ENCODE assay signal across 17 cellular contexts in the genomic region with DNA sequence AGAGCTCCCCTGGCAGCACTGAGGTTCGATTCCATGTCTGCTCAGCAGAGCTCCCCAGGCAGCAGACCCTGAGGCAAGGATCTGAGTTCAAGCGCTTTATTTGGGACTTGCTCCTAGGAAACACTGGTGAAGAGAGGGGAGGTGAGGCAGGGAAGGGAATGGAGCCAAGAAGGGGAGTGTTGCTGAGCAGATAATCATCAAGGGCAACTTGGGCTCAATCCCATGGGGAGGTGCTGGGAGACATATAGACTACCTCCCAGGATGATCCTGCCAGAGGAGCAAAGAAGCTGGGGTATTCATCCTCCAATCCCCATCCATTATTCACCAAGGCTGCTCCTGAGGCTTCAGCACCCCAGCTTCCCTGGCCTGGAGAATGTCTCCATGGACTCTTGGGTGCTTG. TPM values are rescaled to one million over a fixed set of nuclear protein-coding genes. Genes with fewer than 3 reads are reported as not detected.
DNase-seq lines count a peak whose midpoint lies in the region; TF ChIP-seq lines count a peak whose summit lies in the region.
"Had no signal": no experiment of that assay in that cellular context is flagged by ENCODE, and none has a peak within 500 bp of the region (broad histone marks: within the 10 kb centered on the region; RNA-seq: fewer than 3 reads in every experiment).

No MANE protein-coding gene starts in this region.

- no peak overlapping the region for H3K4me3 ChIP-seq in osteoblast (ENCODE audit: insufficient read depth, low read length)
- no peak overlapping the region for H3K4me3 ChIP-seq in effector memory CD4-positive, alpha-beta T cell (ENCODE audit: insufficient read depth, low read depth, low read length, poor library complexity, severe bottlenecking)
- H3K4me3 ChIP-seq: BLaER1 treated with 17β-estradiol and CSF1 and Interleukin-3, amounts not matched to agents 10 nM and 100 nM had no signal

- H3K27ac ChIP-seq in osteoblast (ENCODE audit: low read depth, low read length) = no peak overlapping the region
- H3K27ac ChIP-seq in effector memory CD4-positive, alpha-beta T cell (ENCODE audit: insufficient read depth, low read length, poor library complexity, severe bottlenecking) = no peak overlapping the region
- H3K27ac ChIP-seq: BLaER1 treated with 17β-estradiol and CSF1 and Interleukin-3, amounts not matched to agents 10 nM and 100 nM; C4-2B had no signal

- no peaks in the 10 kb centered on the region for H3K4me1 ChIP-seq in osteoblast (ENCODE audit: insufficient read depth, low read length)
- H3K4me1 ChIP-seq in effector memory CD4-positive, alpha-beta T cell (ENCODE audit: control insufficient read depth, insufficient read depth, low read length, poor library complexity, severe bottlenecking) = no peaks in the 10 kb centered on the region
- H3K4me1 ChIP-seq: Caco-2 had no signal

- no peaks in the 10 kb centered on the region for H4K20me1 ChIP-seq in osteoblast (ENCODE audit: insufficient read depth, low read length)

- H3K36me3 Mint-ChIP-seq in neural crest cell (ENCODE audit: low read depth) = no peaks in the 10 kb centered on the region
- H3K36me3 Mint-ChIP-seq: CD8-positive, alpha-beta T cell had no signal

- no peak overlapping the region for H3K4me2 ChIP-seq in osteoblast (ENCODE audit: insufficient read depth, low read length)
- H3K4me2 ChIP-seq: BLaER1 treated with 17β-estradiol and CSF1 and Interleukin-3, amounts not matched to agents 10 nM and 100 nM had no signal

- H3K36me3 ChIP-seq in osteoblast (ENCODE audit: insufficient read depth, low read length) = no peaks in the 10 kb centered on the region
- no peaks in the 10 kb centered on the region for H3K36me3 ChIP-seq in effector memory CD4-positive, alpha-beta T cell (ENCODE audit: control insufficient read depth, insufficient read depth, low read length)
- H3K36me3 ChIP-seq: BLaER1 treated with 17β-estradiol and CSF1 and Interleukin-3, amounts not matched to agents 10 nM and 100 nM had no signal

- no peaks in the 10 kb centered on the region for H3K27me3 ChIP-seq in osteoblast (ENCODE audit: insufficient read depth, low read length)
- no peaks in the 10 kb centered on the region for H3K27me3 ChIP-seq in effector memory CD4-positive, alpha-beta T cell (replicated peaks; ENCODE audit: control insufficient read depth, insufficient read depth, low read length, poor library complexity, severe bottlenecking)
- H3K27me3 ChIP-seq: BLaER1 treated with 17β-estradiol and CSF1 and Interleukin-3, amounts not matched to agents 10 nM and 100 nM had no signal

- H3K4me3 Mint-ChIP-seq in neural crest cell = no peak overlapping the region
- H3K4me3 Mint-ChIP-seq: B cell; CD4-positive, alpha-beta T cell; CD8-positive, alpha-beta T cell had no signal

- TF ChIP-seq CTCF in neural crest cell (conservative IDR thresholded peaks at IDR 0.05) (no peak), osteoblast (IDR thresholded peaks at IDR 0.05; ENCODE audit: extremely low read depth, low read depth, low read length) (no peak), GM13976 (IDR thresholded peaks at IDR 0.05; ENCODE audit: borderline replicate concordance, control extremely low read depth, extremely low read depth, insufficient read depth, missing control alignments) (no peak)

- H3K9me3 Mint-ChIP-seq in neural crest cell = no peaks in the 10 kb centered on the region
- H3K9me3 Mint-ChIP-seq: CD4-positive, alpha-beta T cell; CD8-positive, alpha-beta T cell had no signal

- H2AFZ ChIP-seq in osteoblast (ENCODE audit: low read length) = no peak overlapping the region

- peaks cover 51% of the 10 kb centered on the region for H3K4me1 Mint-ChIP-seq in neural crest cell
- H3K4me1 Mint-ChIP-seq: B cell had no signal

- DNase-seq in NCI-H69 (lab: John Stamatoyannopoulos, UW) = peak; percentile 26
- DNase-seq in neural crest cell (ENCODE audit: low read depth, low spot score) = no peak
- DNase-seq in osteoblast (ENCODE audit: insufficient read length, low spot score, missing footprints) = peak; percentile 85
- DNase-seq in NCI-H1417 (lab: John Stamatoyannopoulos, UW) = no peak
- no peak for DNase-seq in effector memory CD4-positive, alpha-beta T cell
- DNase-seq in GM13976 (ENCODE audit: low spot score) = no peak
- DNase-seq: 8988T; ACHN; Caco-2; Calu3; CD4-positive, alpha-beta T cell; CD8-positive, alpha-beta T cell; DMS79 treated with DMSO at 0.1 percent for 48 hours; GF-D8 had no signal

- no peaks in the 10 kb centered on the region for H3K79me2 ChIP-seq in osteoblast (ENCODE audit: insufficient read depth, low read length)

- no peaks in the 10 kb centered on the region for H3K9me3 ChIP-seq in osteoblast (ENCODE audit: low read depth, low read length)
- H3K9me3 ChIP-seq in effector memory CD4-positive, alpha-beta T cell (ENCODE audit: control insufficient read depth, low read length) = no peaks in the 10 kb centered on the region
- H3K9me3 ChIP-seq: BLaER1 treated with 17β-estradiol and CSF1 and Interleukin-3, amounts not matched to agents 10 nM and 100 nM; Caco-2 had no signal

- peaks cover 3% of the 10 kb centered on the region for H3K27me3 Mint-ChIP-seq in neural crest cell (ENCODE audit: low read depth)

- in situ Hi-C loops in GM13976 (cut with MboI; ENCODE audit: low sequenced_read_pairs, unreplicated experiment) = no loop called here

- H3K27ac Mint-ChIP-seq in neural crest cell (ENCODE audit: unreplicated experiment) = peak overlapping the region; percentile 57
- H3K27ac Mint-ChIP-seq: B cell; CD4-positive, alpha-beta T cell; CD8-positive, alpha-beta T cell had no signal

RNA-seq across cellular contexts. Expression of a gene that starts 47.0 kb away (rescaled TPM):
- total RNA-seq in neural crest cell (1.6 and 2.4 TPM in 2 replicates), osteoblast (not detected in 2 replicates)
- total RNA-seq: Caco-2; Calu3; CD4-positive, alpha-beta T cell; CD8-positive, alpha-beta T cell had no signal

Comparison
In these comparisons a context has a peak if more than half of its experiments do, and no peak if none do; other contexts are left out.
1. DNase-seq: peak in NCI-H69 (single experiment) and osteoblast (single experiment); none in neural crest cell (single experiment), NCI-H1417 (0 of 3), effector memory CD4-positive, alpha-beta T cell (0 of 3) and GM13976 (single experiment).